Comparison of ENCODE assay signal across 1 cellular context in genomic region chr16:3829631-3830536, GRCh38.
A peak's percentile ranks its signal among the peaks of the same experiment; 100 is the strongest.
TF ChIP-seq lines count a peak whose summit lies in the region.

No MANE protein-coding gene starts in this region.

TF ChIP-seq in HEK293, 187 proteins besides CTCF, POLR2A, EP300 and RAD21 (continued from another document):
- TF ChIP-seq ZNF280C (tag by site-specific recombination; IDR thresholded peaks at IDR 0.05) (no peak), ZNF529 (tag by site-specific recombination; IDR thresholded peaks at IDR 0.05; ENCODE audit: insufficient replicate concordance) (no peak), ZEB2 (tag by site-specific recombination; IDR thresholded peaks at IDR 0.05) (peak; percentile 39; the same call in 1 of the 2 replicates), ZNF132 (tag by site-specific recombination; IDR thresholded peaks at IDR 0.05; ENCODE audit: borderline replicate concordance) (no peak), ZNF404 (tag by site-specific recombination; IDR thresholded peaks at IDR 0.05) (no peak), ZFP37 (tag by site-specific recombination; IDR thresholded peaks at IDR 0.05) (peak; percentile 75; the same call in 1 of the 2 replicates), ZNF354C (tag by site-specific recombination; IDR thresholded peaks at IDR 0.05; ENCODE audit: borderline replicate concordance, low read depth) (no peak), ZBTB17 (tag by site-specific recombination; IDR thresholded peaks at IDR 0.05) (peak; percentile 41), PATZ1 (tag by site-specific recombination; IDR thresholded peaks at IDR 0.05) (peak; percentile 66), ZNF530 (tag by site-specific recombination; IDR thresholded peaks at IDR 0.05; ENCODE audit: low read depth) (no peak), EGR2 (tag by site-specific recombination; IDR thresholded peaks at IDR 0.05; ENCODE audit: low read depth) (peak; percentile 81), BCL11B (tag by site-specific recombination; IDR thresholded peaks at IDR 0.05; ENCODE audit: low read depth) (no peak), ZNF366 (tag by site-specific recombination; conservative IDR thresholded peaks at IDR 0.05) (peak; percentile 30; the same call in 1 of the 2 replicates), GLIS1 (tag by site-specific recombination; IDR thresholded peaks at IDR 0.05) (peak; percentile 67), PRDM1 (tag by site-specific recombination; IDR thresholded peaks at IDR 0.05) (peak; percentile 31; the same call in 1 of the 2 replicates)
